Comparison of ENCODE assay signal across 11 cellular contexts in the genomic region with DNA sequence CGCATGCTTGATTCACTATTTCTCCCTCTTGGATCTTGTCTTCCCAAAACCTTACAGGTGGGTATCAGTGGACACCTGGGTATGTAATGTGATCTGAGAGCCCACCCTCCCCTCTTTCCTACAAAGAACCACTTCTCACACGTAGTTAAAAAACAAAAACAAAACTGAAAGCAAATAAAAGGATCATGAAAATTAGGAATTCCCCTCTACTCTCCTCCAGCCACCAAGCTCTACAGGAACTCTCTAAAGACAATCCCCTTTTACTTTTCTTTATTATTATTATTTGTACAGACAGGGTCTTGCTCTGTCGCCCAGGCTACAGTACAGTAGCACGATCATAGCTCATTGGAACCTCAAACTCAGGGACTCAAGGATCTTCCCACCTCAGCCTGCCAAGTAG. TPM values are rescaled to one million over a fixed set of nuclear protein-coding genes. Genes with fewer than 3 reads are reported as not detected.
A peak's percentile ranks its signal among the peaks of the same experiment; 100 is the strongest.
DNase-seq lines count a peak whose midpoint lies in the region; ATAC-seq and TF ChIP-seq lines count a peak whose summit lies in the region.
"Had no signal": no experiment of that assay in that cellular context is flagged by ENCODE, and none has a peak within 500 bp of the region (broad histone marks: within the 10 kb centered on the region; RNA-seq: fewer than 3 reads in every experiment).

No MANE protein-coding gene starts in this region.

- H3K4me3 ChIP-seq in GM12864 (ENCODE audit: low read depth, low read length) = peak overlapping the region; percentile 25; the same call in 1 of the 2 replicates
- H3K4me3 ChIP-seq in effector memory CD4-positive, alpha-beta T cell (ENCODE audit: insufficient read depth, low read depth, low read length, poor library complexity, severe bottlenecking) = no peak overlapping the region
- H3K4me3 ChIP-seq in esophagus squamous epithelium = peak overlapping the region in 1 of 4 donors; percentile 23
- H3K4me3 ChIP-seq: cardiac muscle cell had no signal

- peaks cover 5% of the 10 kb centered on the region for H3K4me1 ChIP-seq in effector memory CD4-positive, alpha-beta T cell (ENCODE audit: control insufficient read depth, insufficient read depth, low read length, poor library complexity, severe bottlenecking)
- peaks cover 0 to 17% (median 9%) of the 10 kb centered on the region in 3 donors for H3K4me1 ChIP-seq in esophagus squamous epithelium

- peak; percentile 83 for ATAC-seq in GM19463 (IDR thresholded peaks at IDR 0.05; ENCODE audit: unreplicated experiment)
- peak; percentile 77 for ATAC-seq in HG03432 (IDR thresholded peaks at IDR 0.05; ENCODE audit: unreplicated experiment)

- 48 to 54% methylated on average over 4 of the region's 4 CpGs for WGBS in esophagus squamous epithelium, 2 donors

- TF ChIP-seq POLR2A in esophagus squamous epithelium (IDR thresholded peaks at IDR 0.05) = no peak

- DNase-seq in GM12864 (ENCODE audit: low read depth) = no peak
- no peak for DNase-seq in effector memory CD4-positive, alpha-beta T cell
- no peak for DNase-seq in esophagus squamous epithelium (lab: John Stamatoyannopoulos, UW)
- DNase-seq in amniotic stem cell (lab: John Stamatoyannopoulos, UW) = no peak
- DNase-seq in middle frontal gyrus (ENCODE audit: extremely low spot score, low spot score) = no peak
- no peak for DNase-seq in dermis blood vessel endothelial cell
- DNase-seq: DMS153 had no signal

- no peaks in the 10 kb centered on the region for H3K9me3 ChIP-seq in effector memory CD4-positive, alpha-beta T cell (ENCODE audit: control insufficient read depth, low read length)
- no peaks in the 10 kb centered on the region for H3K9me3 ChIP-seq in esophagus squamous epithelium
- H3K9me3 ChIP-seq: neutrophil had no signal

- H3K27ac ChIP-seq in effector memory CD4-positive, alpha-beta T cell (ENCODE audit: insufficient read depth, low read length, poor library complexity, severe bottlenecking) = peak overlapping the region; percentile 27
- no peak overlapping the region for H3K27ac ChIP-seq in esophagus squamous epithelium
- H3K27ac ChIP-seq: cardiac muscle cell, neutrophil had no signal

- no peaks in the 10 kb centered on the region for H3K36me3 ChIP-seq in effector memory CD4-positive, alpha-beta T cell (ENCODE audit: control insufficient read depth, insufficient read depth, low read length)
- H3K36me3 ChIP-seq in esophagus squamous epithelium = no peaks in the 10 kb centered on the region
- H3K36me3 ChIP-seq: cardiac muscle cell, neutrophil had no signal

- TF ChIP-seq CTCF in GM12864 (IDR thresholded peaks at IDR 0.05; ENCODE audit: low read depth, low read length, missing control alignments) (no peak), esophagus squamous epithelium (IDR thresholded peaks at IDR 0.05) (no peak)

- no peaks in the 10 kb centered on the region for H3K27me3 ChIP-seq in effector memory CD4-positive, alpha-beta T cell (replicated peaks; ENCODE audit: control insufficient read depth, insufficient read depth, low read length, poor library complexity, severe bottlenecking)
- H3K27me3 ChIP-seq in esophagus squamous epithelium = no peaks in the 10 kb centered on the region
- H3K27me3 ChIP-seq: cardiac muscle cell had no signal

- intact Hi-C loops in esophagus squamous epithelium (cut with DNase I) = no loop called here

RNA-seq across cellular contexts. Expression of gene MYO1B, which starts 40.8 kb away (rescaled TPM):
- total RNA-seq in esophagus squamous epithelium (100 to 1,000 TPM in 1 of 4 donors, 10 to 100 TPM in 3; 24.6 to 152 (median 37.5) TPM), dermis blood vessel endothelial cell (131 and 133 TPM in 2 replicates)

RNA-seq across cellular contexts. Expression of gene STAT4, which starts 53.6 kb away (rescaled TPM):
- 1 to 10 TPM in 3 of 4 donors, under 1 TPM in 1; 0.47 to 3.2 (median 2.1) TPM for total RNA-seq in esophagus squamous epithelium
- 0.51 and 1.6 TPM in 2 replicates for total RNA-seq in dermis blood vessel endothelial cell
